2 cellular contexts compared by ENCODE assay signal in genomic region chr1:234756857-234757256, GRCh38.
TF ChIP-seq lines count a peak whose summit lies in the region.

No MANE protein-coding gene starts in this region.

TF ChIP-seq in GM23338, 12 proteins besides CTCF, POLR2A, EP300 and RAD21:
- TF ChIP-seq POLR2AphosphoS5 (IDR thresholded peaks at IDR 0.05; ENCODE audit: low read depth) (no peak), EZH2 (IDR thresholded peaks at IDR 0.05; ENCODE audit: low read depth, unreplicated experiment) (no peak), JUNB (IDR thresholded peaks at IDR 0.05; ENCODE audit: unreplicated experiment) (no peak), CREB1 (CRISPR knock-in tag; IDR thresholded peaks at IDR 0.05; ENCODE audit: low read depth) (no peak), STAT1 (IDR thresholded peaks at IDR 0.05; ENCODE audit: unreplicated experiment) (no peak), ZNF462 (CRISPR knock-in tag; IDR thresholded peaks at IDR 0.05) (no peak), ETS1 (IDR thresholded peaks at IDR 0.05) (no peak), ZNF331 (CRISPR knock-in tag; IDR thresholded peaks at IDR 0.05; ENCODE audit: low read depth) (no peak), NANOG (IDR thresholded peaks at IDR 0.05; ENCODE audit: borderline replicate concordance) (no peak), ZNF114 (CRISPR knock-in tag; IDR thresholded peaks at IDR 0.05) (no peak), EZH2phosphoT487 (IDR thresholded peaks at IDR 0.05; ENCODE audit: unreplicated experiment) (no peak), REST (IDR thresholded peaks at IDR 0.05; ENCODE audit: unreplicated experiment) (no peak)

TF ChIP-seq in K562, 482 proteins besides CTCF, POLR2A, EP300 and RAD21:
- peak; percentile 45 for TF ChIP-seq ZFP36 (IDR thresholded peaks at IDR 0.05; ENCODE audit: low read depth, low read length, partially characterized antibody)
- no peak for TF ChIP-seq TFE3 (CRISPR knock-in tag; IDR thresholded peaks at IDR 0.05)
- TF ChIP-seq BCOR (IDR thresholded peaks at IDR 0.05): peak; percentile 79; the same call in 1 of the 2 replicates
- peak; percentile 56 for TF ChIP-seq RBM25 (IDR thresholded peaks at IDR 0.05; ENCODE audit: low read depth, low read length, severe bottlenecking)
- 0 out of 2 replicates have a peak, but pooled peaks have one; percentile 66 for TF ChIP-seq SMARCA5 (IDR thresholded peaks at IDR 0.05)
